In genomic region chr14:105466491-105467248, GRCh38 we compare ENCODE assay signal across 1 cellular context.
TF ChIP-seq lines count a peak whose summit lies in the region.

No MANE protein-coding gene starts in this region.

TF ChIP-seq in HepG2, 621 proteins besides CTCF, POLR2A, EP300 and RAD21:
- no peak for TF ChIP-seq NFE2 (CRISPR knock-in tag; IDR thresholded peaks at IDR 0.05)
- 0 out of 2 replicates have a peak, but pooled peaks have one; percentile 26 for TF ChIP-seq RBFOX2 (IDR thresholded peaks at IDR 0.05; ENCODE audit: low read depth, low read length)
- peak; percentile 72 for TF ChIP-seq AGO2 (optimal IDR thresholded peaks at IDR 0.05; ENCODE audit: low read depth, low read length)
